In genomic region chr7:881441-882234, GRCh38 we compare ENCODE assay signal across 21 cellular contexts. TPM values are rescaled to one million over a fixed set of nuclear protein-coding genes. Genes with fewer than 3 reads are reported as not detected.
DNase-seq lines count a peak whose midpoint lies in the region; ATAC-seq, FAIRE-seq and TF ChIP-seq lines count a peak whose summit lies in the region.
"Had no signal": no experiment of that assay in that cellular context is flagged by ENCODE, and none has a peak within 500 bp of the region (broad histone marks: within the 10 kb centered on the region; RNA-seq: fewer than 3 reads in every experiment).

No MANE protein-coding gene starts in this region.

- no peak overlapping the region for H3K27ac ChIP-seq in trophoblast cell (ENCODE audit: low read depth, low read length)
- H3K27ac ChIP-seq: left lung, prostate gland, thyroid gland had no signal

- H4K91ac ChIP-seq in trophoblast cell (ENCODE audit: low read depth, low read length) = no peak overlapping the region

- ATAC-seq in WTC11 = no peak
- ATAC-seq: left lung; stimulated activated naive CD8-positive, alpha-beta T cell treated with anti-CD3 and anti-CD28 coated beads, Interleukin-15, Interleukin-2, amounts not matched to agents 100 U/mL and 50 U/mL, for 24 hours had no signal

- no peak overlapping the region for H3K23ac ChIP-seq in trophoblast cell (ENCODE audit: low read length)

- peaks cover 2 to 5% of the 10 kb centered on the region in 2 experiments for H3K4me1 ChIP-seq in trophoblast cell (ENCODE audit: control insufficient read depth in 1 of 2, insufficient read depth in 2 of 2, low read length in 2 of 2)

- H2BK12ac ChIP-seq in trophoblast cell (ENCODE audit: low read length) = no peak overlapping the region

- H3K9ac ChIP-seq in trophoblast cell (ENCODE audit: low read length) = no peak overlapping the region
- H3K9ac ChIP-seq: SK-N-SH had no signal

- peaks cover 4% of the 10 kb centered on the region for H3K79me1 ChIP-seq in trophoblast cell (ENCODE audit: low read length)

- peaks cover 24 to 27% of the 10 kb centered on the region in 2 experiments for H3K36me3 ChIP-seq in trophoblast cell (ENCODE audit: control insufficient read depth in 1 of 2, insufficient read depth in 2 of 2, low read length in 2 of 2)
- H3K36me3 ChIP-seq: prostate gland had no signal

- no peaks in the 10 kb centered on the region for H3K9me3 Mint-ChIP-seq in MCF 10A (ENCODE audit: unreplicated experiment)
- no peaks in the 10 kb centered on the region for H3K9me3 Mint-ChIP-seq in WTC11
- H3K9me3 Mint-ChIP-seq: CD8-positive, alpha-beta memory T cell had no signal

- no peak overlapping the region for H3K27ac Mint-ChIP-seq in MCF 10A (ENCODE audit: low read depth, unreplicated experiment)
- H3K27ac Mint-ChIP-seq in WTC11 = peak overlapping the region; percentile 41; the same call in 1 of the 2 replicates

- no peak for TF ChIP-seq CTCF in MCF 10A (IDR thresholded peaks at IDR 0.05; ENCODE audit: unreplicated experiment)
- TF ChIP-seq CTCF in WTC11 (IDR thresholded peaks at IDR 0.05) = no peak

- H3K4me1 Mint-ChIP-seq in MCF 10A (ENCODE audit: insufficient read depth, unreplicated experiment) (no peaks in the 10 kb centered on the region), WTC11 (peaks cover 8% of the 10 kb centered on the region)

- H3K27me3 Mint-ChIP-seq in MCF 10A (ENCODE audit: insufficient read depth, unreplicated experiment) (no peaks in the 10 kb centered on the region), WTC11 (ENCODE audit: low read depth) (no peaks in the 10 kb centered on the region)
- H3K27me3 Mint-ChIP-seq: CD8-positive, alpha-beta memory T cell had no signal

- POLR2A ChIA-PET in MCF 10A (lab: Yijun Ruan, JAX) = no interaction called here
- POLR2A ChIA-PET in WTC11 (lab: Charles Lee) = no interaction called here

- intact Hi-C loops in MCF 10A (cut with micrococcal nuclease) = no loop called here

- no TSS peak for BruUV-seq in MCF 10A (replicated peaks; lab: Mats Ljungman, UMichigan)

- no peak overlapping the region for H3K4me2 ChIP-seq in trophoblast cell (ENCODE audit: low read length)
- H3K4me2 ChIP-seq: SK-N-SH had no signal

- H4K12ac ChIP-seq in trophoblast cell (ENCODE audit: low read depth, low read length) = no peak overlapping the region

- H3K4me3 Mint-ChIP-seq in MCF 10A (ENCODE audit: unreplicated experiment) = no peak overlapping the region
- H3K4me3 Mint-ChIP-seq in WTC11 = no peak overlapping the region

- H3K18ac ChIP-seq in trophoblast cell (ENCODE audit: low read length) = no peak overlapping the region

- no peak overlapping the region for H3K4me3 ChIP-seq in trophoblast cell (ENCODE audit: low read depth, low read length)
- H3K4me3 ChIP-seq: left lung, prostate gland, thyroid gland had no signal

- H2AFZ ChIP-seq in trophoblast cell (ENCODE audit: insufficient read depth, low read length, poor library complexity) = no peak overlapping the region

- H3K27me3 ChIP-seq in trophoblast cell (ENCODE audit: insufficient read depth, low read length) = no peaks in the 10 kb centered on the region
- H3K27me3 ChIP-seq: left lung, thyroid gland had no signal

- no peak overlapping the region for H3K14ac ChIP-seq in trophoblast cell (ENCODE audit: low read length)

- no CpG with 5 or more reads among the region's 20 CpGs for WGBS in trophoblast cell (ENCODE audit: extremely low coverage, insufficient coverage, insufficient read length)

- peaks cover 14% of the 10 kb centered on the region for H3K36me3 Mint-ChIP-seq in MCF 10A (ENCODE audit: insufficient read depth, unreplicated experiment)
- H3K36me3 Mint-ChIP-seq in WTC11 = peaks cover 3% of the 10 kb centered on the region

- peak; percentile 82 to 98 for DNase-seq in T47D (ENCODE audit: low read depth in 1 of 2, low spot score in 1 of 2)
- DNase-seq in MCF 10A (ENCODE audit: unreplicated experiment) = no peak
- DNase-seq in DMS53 treated with DMSO at 0.1 percent for 48 hours (lab: John Stamatoyannopoulos, UW; ENCODE audit: unreplicated experiment) = peak; percentile 28
- DNase-seq in WTC11 (ENCODE audit: low spot score) = no peak
- DNase-seq in trophoblast cell = no peak
- DNase-seq in activated CD8-positive, alpha-beta memory T cell treated with anti-CD3 and anti-CD28 coated beads for 24 hours = no peak
- no peak for DNase-seq in GM12892 (ENCODE audit: insufficient read length)
- no peak for DNase-seq in effector CD8-positive, alpha-beta T cell (lab: John Stamatoyannopoulos, UW)
- DNase-seq: activated CD4-positive, alpha-beta T cell treated with anti-CD3 and anti-CD28 coated beads, Interleukin-2, amount 50 U/mL, for 4 hours; CD8-positive, alpha-beta memory T cell; KBM-7; midbrain; NCI-H187 treated with DMSO at 0.1 percent for 48 hours; SK-N-SH; small intestine; stimulated activated CD4-positive, alpha-beta T cell treated with anti-CD3 and anti-CD28 coated beads, Interleukin-4, amount 100 ng/mL, for 24 hours; stimulated activated naive CD8-positive, alpha-beta T cell treated with anti-CD3 and anti-CD28 coated beads, Interleukin-15, Interleukin-2, amounts not matched to agents 100 U/mL and 50 U/mL, for 24 hours; thyroid gland had no signal

- no peak overlapping the region for H2AK5ac ChIP-seq in trophoblast cell (ENCODE audit: low read length)

- no peak overlapping the region for H4K8ac ChIP-seq in trophoblast cell (ENCODE audit: low read depth, low read length)

- H2BK5ac ChIP-seq in trophoblast cell (ENCODE audit: low read depth, low read length, poor library complexity) = no peak overlapping the region

- no peak for FAIRE-seq in GM12892 (lab: Jason Lieb, UNC)
- FAIRE-seq: RCC 7860, small intestine had no signal

- CTCF ChIA-PET in MCF 10A (lab: Yijun Ruan, JAX) (no interaction called here), WTC11 (lab: Charles Lee) (no interaction called here)

- no peaks in the 10 kb centered on the region for H3K9me3 ChIP-seq in trophoblast cell (ENCODE audit: insufficient read depth, low read depth, low read length)
- H3K9me3 ChIP-seq: left lung, prostate gland, SK-N-SH, thyroid gland had no signal

- peaks cover 59% of the 10 kb centered on the region for H3K79me2 ChIP-seq in trophoblast cell (ENCODE audit: control insufficient read depth, insufficient read depth, low read length, poor library complexity)

- H3K4ac ChIP-seq in trophoblast cell (ENCODE audit: low read depth, low read length) = peak overlapping the region; percentile 99

- in situ Hi-C loops in T47D (cut with HindIII; ENCODE audit: low pct_unique_long_range_greater_than_20kb, low sequenced_read_pairs) = no loop called here

- H2BK120ac ChIP-seq in trophoblast cell (ENCODE audit: insufficient read depth, low read length, poor library complexity) = no peak overlapping the region

- no peak for TF ChIP-seq POLR2A in GM12892 (IDR thresholded peaks at IDR 0.05; ENCODE audit: low read depth, low read length)

TF ChIP-seq in WTC11, 78 proteins besides CTCF, POLR2A, EP300 and RAD21 (continues in another document):
- TF ChIP-seq FOXP1 (CRISPR knock-in tag; IDR thresholded peaks at IDR 0.05; ENCODE audit: borderline replicate concordance) (no peak), HMGXB4 (CRISPR knock-in tag; IDR thresholded peaks at IDR 0.05) (no peak), PRRX2 (CRISPR knock-in tag; IDR thresholded peaks at IDR 0.05) (no peak), E2F5 (CRISPR knock-in tag; IDR thresholded peaks at IDR 0.05) (no peak), SOX15 (CRISPR knock-in tag; IDR thresholded peaks at IDR 0.05) (no peak), GTF2I (CRISPR knock-in tag; conservative IDR thresholded peaks at IDR 0.05) (no peak), ATF1 (CRISPR knock-in tag; IDR thresholded peaks at IDR 0.05) (no peak)

RNA-seq across cellular contexts. Expression of gene GET4, which starts 5.3 kb away (rescaled TPM):
- total RNA-seq in MCF 10A (2022) = 32.6 and 43.9 TPM in 2 replicates
- 73.0 to 82.0 TPM (median 73.4 TPM) in 3 replicates for total RNA-seq in WTC11 (2021)
- 81.6 and 84.3 TPM in 2 replicates for polyA plus RNA-seq in trophoblast cell (2013)
- polyA plus RNA-seq in GM12892 (2012; ENCODE audit: missing spikeins) = 18.8 TPM

RNA-seq across cellular contexts. Expression of gene SUN1, which starts 49.4 kb away (rescaled TPM):
- total RNA-seq in MCF 10A (2022) (126 and 132 TPM in 2 replicates), WTC11 (2021) (149 to 158 TPM (median 156 TPM) in 3 replicates)
- polyA plus RNA-seq in trophoblast cell (2013) = 85.9 and 88.3 TPM in 2 replicates
- polyA plus RNA-seq in GM12892 (2012; ENCODE audit: missing spikeins) = 57.6 TPM

Comparison
In these comparisons a context has a peak if more than half of its experiments do, and no peak if none do; other contexts are left out.
1. DNase-seq: peak in T47D (2 of 2) and DMS53 treated with DMSO at 0.1 percent for 48 hours (single experiment); none in MCF 10A (single experiment), WTC11 (single experiment), trophoblast cell (0 of 2), activated CD8-positive, alpha-beta memory T cell treated with anti-CD3 and anti-CD28 coated beads for 24 hours (single experiment), GM12892 (single experiment) and effector CD8-positive, alpha-beta T cell (single experiment).